Comparison of ENCODE assay signal across 23 cellular contexts in the genomic region with DNA sequence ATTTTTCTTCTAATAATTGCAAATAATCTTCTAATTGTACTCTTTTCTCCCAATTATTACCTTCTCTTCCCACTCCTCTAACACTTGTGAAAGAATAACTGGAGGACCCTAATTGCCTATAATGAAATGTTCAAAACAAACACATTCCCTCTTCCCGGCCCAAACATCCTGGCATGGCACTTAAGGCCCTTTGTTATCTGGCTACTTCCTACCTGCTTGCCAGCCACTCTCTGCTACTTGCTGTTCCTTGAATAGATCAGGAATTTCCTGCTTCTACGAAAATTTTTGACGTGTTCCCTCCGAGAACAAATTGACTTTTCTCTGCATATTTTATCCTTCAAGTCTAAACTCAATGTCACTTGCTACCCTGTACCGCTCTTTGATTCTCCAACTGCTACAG. TPM values are rescaled to one million over a fixed set of nuclear protein-coding genes. Genes with fewer than 3 reads are reported as not detected.
"Had no signal": no experiment of that assay in that cellular context is flagged by ENCODE, and none has a peak within 500 bp of the region (broad histone marks: within the 10 kb centered on the region; RNA-seq: fewer than 3 reads in every experiment).

No MANE protein-coding gene starts in this region.

- H3K27ac Mint-ChIP-seq: activated CD8-positive, alpha-beta T cell treated with anti-CD3 and anti-CD28 coated beads, Interleukin-2, amount 10 ng/mL, durations not matched to agents 7 days and 5 days; activated naive CD4-positive, alpha-beta T cell treated with anti-CD3 and anti-CD28 coated beads, Interleukin-2, amount 50 U/mL, for 24 hours; T-helper 1 cell treated with Interleukin-12 subunit alpha and Interleukin-12 subunit beta and Interleukin-4 antibody, amounts not matched to agents 30 μg/mL and 1 μg/mL, for 36 hours had no signal

- H3K27ac ChIP-seq: breast epithelium, Peyer's patch had no signal

- H3K4me1 ChIP-seq: breast epithelium, Peyer's patch had no signal

- H3K4me3 Mint-ChIP-seq: activated CD8-positive, alpha-beta T cell treated with anti-CD3 and anti-CD28 coated beads, Interleukin-2, amount 10 ng/mL, durations not matched to agents 7 days and 5 days; activated naive CD4-positive, alpha-beta T cell treated with anti-CD3 and anti-CD28 coated beads, Interleukin-2, amount 50 U/mL, for 24 hours; T-helper 1 cell treated with Interleukin-12 subunit alpha and Interleukin-12 subunit beta and Interleukin-4 antibody, amounts not matched to agents 30 μg/mL and 1 μg/mL, for 36 hours had no signal

- H3K4me1 Mint-ChIP-seq: activated naive CD4-positive, alpha-beta T cell treated with anti-CD3 and anti-CD28 coated beads, Interleukin-2, amount 50 U/mL, for 24 hours had no signal

- H3K36me3 ChIP-seq: breast epithelium, MG63, Peyer's patch had no signal

- H3K27me3 Mint-ChIP-seq: activated naive CD4-positive, alpha-beta T cell treated with anti-CD3 and anti-CD28 coated beads, Interleukin-2, amount 50 U/mL, for 24 hours had no signal

- DNase-seq: activated CD4-positive, alpha-beta T cell treated with anti-CD3 and anti-CD28 coated beads for 48 hours; activated CD4-positive, alpha-beta T cell treated with anti-CD3 and anti-CD28 coated beads, Interleukin-2, amount 50 U/mL, for 4 hours; activated CD4-positive, CD25-positive, alpha-beta regulatory T cell treated with anti-CD3 and anti-CD28 coated beads, Interleukin-2, amount 50 U/mL, for 72 hours; activated CD8-positive, alpha-beta memory T cell treated with anti-CD3 and anti-CD28 coated beads, Interleukin-2, amount 50 U/mL, for 48 hours; activated CD8-positive, alpha-beta T cell treated with anti-CD3 and anti-CD28 coated beads, Interleukin-2, amount 10 ng/mL, durations not matched to agents 7 days and 5 days; activated T-cell treated with anti-CD3 and anti-CD28 coated beads, Interleukin-2, amount 50 U/mL, for 1 hour; aorta; caudate nucleus; MG63; MV-4-11; NCI-H1694; NCI-H2029; NCI-H2107; NCI-H446; NCI-H524; NCI-H82; Peyer's patch; SHP77 treated with DMSO at 0.1 percent for 48 hours had no signal

- H3K9me3 ChIP-seq: MG63, Peyer's patch had no signal

- H3K4me3 ChIP-seq: breast epithelium, MG63, Peyer's patch had no signal

- H3K27me3 ChIP-seq: breast epithelium, MG63, Peyer's patch had no signal

- ATAC-seq: activated CD8-positive, alpha-beta T cell treated with anti-CD3 and anti-CD28 coated beads, Interleukin-2, amount 10 ng/mL, durations not matched to agents 7 days and 5 days had no signal

RNA-seq across cellular contexts. Expression of a gene that starts 56.1 kb away (rescaled TPM):
- total RNA-seq: activated CD8-positive, alpha-beta T cell treated with anti-CD3 and anti-CD28 coated beads, Interleukin-2, amount 10 ng/mL, durations not matched to agents 7 days and 5 days; aorta; breast epithelium; cerebellum; Peyer's patch; SK-MEL-5 had no signal
